ENCODE assay signal across 8 cellular contexts in the genomic region with DNA sequence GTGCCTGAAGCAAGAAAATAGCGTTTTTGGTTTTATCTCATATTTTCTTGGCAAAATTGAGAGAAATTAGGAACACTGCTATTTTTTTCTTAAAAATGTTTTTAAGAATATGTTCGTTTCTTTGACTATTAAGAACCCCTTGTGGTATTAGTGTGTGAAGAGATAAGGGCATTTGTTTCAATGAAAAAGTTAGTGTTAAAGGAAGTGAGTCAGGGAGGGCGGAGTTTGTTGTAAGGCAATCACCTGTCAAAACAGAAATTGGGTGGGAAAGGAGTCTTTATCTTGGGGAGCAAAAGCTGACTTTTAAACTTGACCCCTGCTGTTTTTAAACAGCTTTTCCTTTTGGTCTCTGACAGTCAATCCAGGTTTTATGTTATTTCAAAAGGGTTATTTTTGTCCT. TPM values are rescaled to one million over a fixed set of nuclear protein-coding genes. Genes with fewer than 3 reads are reported as not detected.
DNase-seq lines count a peak whose midpoint lies in the region; ATAC-seq and TF ChIP-seq lines count a peak whose summit lies in the region.

No MANE protein-coding gene starts in this region.

- 56 to 79% methylated on average over 3 of the region's 3 CpGs for WGBS in sigmoid colon, 2 donors

- no peak for TF ChIP-seq POLR2A in sigmoid colon (IDR thresholded peaks at IDR 0.05)

- H2AFZ ChIP-seq in ACC112 (ENCODE audit: low read length, unreplicated experiment) = no peak overlapping the region

- no peaks in the 10 kb centered on the region for H3K9me3 Mint-ChIP-seq in HFFc6
- no peaks in the 10 kb centered on the region for H3K9me3 Mint-ChIP-seq in activated CD8-positive, alpha-beta T cell treated with anti-CD3 and anti-CD28 coated beads for 36 hours
- peaks cover 16% of the 10 kb centered on the region for H3K9me3 Mint-ChIP-seq in glutamatergic neuron (ENCODE audit: unreplicated experiment)

- H3K9me3 ChIP-seq in sigmoid colon = no peaks in the 10 kb centered on the region

- TF ChIP-seq EP300 in sigmoid colon (IDR thresholded peaks at IDR 0.05) = no peak

- H3K4me3 ChIP-seq in ACC112 (ENCODE audit: low read depth, low read length) (peak overlapping the region; percentile 97), sigmoid colon (peak overlapping the region in 2 of 4 donors; percentile 2)

- H3K27ac Mint-ChIP-seq in HFFc6 (peak overlapping the region; percentile 8; the same call in 1 of the 2 replicates), glutamatergic neuron (ENCODE audit: unreplicated experiment) (no peak overlapping the region)
- peak overlapping the region; percentile 75 for H3K27ac Mint-ChIP-seq in activated CD8-positive, alpha-beta T cell treated with anti-CD3 and anti-CD28 coated beads for 36 hours

- TF ChIP-seq CTCF in HFFc6 (IDR thresholded peaks at IDR 0.05) = no peak
- TF ChIP-seq CTCF in activated CD8-positive, alpha-beta T cell treated with anti-CD3 and anti-CD28 coated beads for 36 hours (IDR thresholded peaks at IDR 0.05) = no peak
- no peak for TF ChIP-seq CTCF in glutamatergic neuron (IDR thresholded peaks at IDR 0.05; ENCODE audit: partially characterized antibody, unreplicated experiment)
- no peak for TF ChIP-seq CTCF in sigmoid colon (IDR thresholded peaks at IDR 0.05)
- no peak for TF ChIP-seq CTCF in GM10248 (IDR thresholded peaks at IDR 0.05; ENCODE audit: control extremely low read depth, extremely low read depth, low read depth, missing control alignments)

- H3K4me1 Mint-ChIP-seq in HFFc6 (ENCODE audit: low read depth) = peaks cover 62% of the 10 kb centered on the region
- H3K4me1 Mint-ChIP-seq in activated CD8-positive, alpha-beta T cell treated with anti-CD3 and anti-CD28 coated beads for 36 hours (ENCODE audit: low read depth) = peaks cover 40% of the 10 kb centered on the region
- H3K4me1 Mint-ChIP-seq in glutamatergic neuron (ENCODE audit: low read depth, unreplicated experiment) = peaks cover 15% of the 10 kb centered on the region

- POLR2A ChIA-PET in activated CD8-positive, alpha-beta T cell treated with anti-CD3 and anti-CD28 coated beads for 36 hours (lab: Charles Lee) = no interaction called here
- POLR2A ChIA-PET in GM10248 (lab: Yijun Ruan, JAX) = no interaction called here

- H3K27me3 Mint-ChIP-seq in HFFc6 (ENCODE audit: insufficient read depth) = peaks cover under 1% of the 10 kb centered on the region
- H3K27me3 Mint-ChIP-seq in activated CD8-positive, alpha-beta T cell treated with anti-CD3 and anti-CD28 coated beads for 36 hours = no peaks in the 10 kb centered on the region
- H3K27me3 Mint-ChIP-seq in glutamatergic neuron (ENCODE audit: unreplicated experiment) = peaks cover 8% of the 10 kb centered on the region

- no peaks in the 10 kb centered on the region for H3K27me3 ChIP-seq in ACC112 (ENCODE audit: insufficient read depth, low read length)
- no peaks in the 10 kb centered on the region for H3K27me3 ChIP-seq in sigmoid colon

- H3K36me3 Mint-ChIP-seq in HFFc6 (ENCODE audit: low read depth) (peaks cover 44% of the 10 kb centered on the region), glutamatergic neuron (ENCODE audit: unreplicated experiment) (no peaks in the 10 kb centered on the region)
- H3K36me3 Mint-ChIP-seq in activated CD8-positive, alpha-beta T cell treated with anti-CD3 and anti-CD28 coated beads for 36 hours (ENCODE audit: low read depth) = peaks cover 28% of the 10 kb centered on the region

- H3K4me1 ChIP-seq in ACC112 (ENCODE audit: control insufficient read depth, insufficient read depth, low read length, unreplicated experiment) (peaks cover 32% of the 10 kb centered on the region), sigmoid colon (peaks cover 3 to 37% (median 30%) of the 10 kb centered on the region in 4 donors)

- H3K36me3 ChIP-seq in ACC112 (ENCODE audit: insufficient read depth, low read length) (peaks cover 8% of the 10 kb centered on the region; the same call in 1 of the 2 replicates), sigmoid colon (no peaks in the 10 kb centered on the region)

- no peak for DNase-seq in HFFc6
- DNase-seq in activated CD8-positive, alpha-beta T cell treated with anti-CD3 and anti-CD28 coated beads for 36 hours = peak; percentile 58
- DNase-seq in glutamatergic neuron = no peak
- DNase-seq in sigmoid colon = no peak
- DNase-seq in GM10248 (ENCODE audit: extremely low spot score) = no peak
- DNase-seq in NCI-H748 treated with DMSO at 0.1 percent for 48 hours (lab: John Stamatoyannopoulos, UW) = no peak

- H3K27ac ChIP-seq in ACC112 (ENCODE audit: low read depth, low read length) = peak overlapping the region; percentile 7; the same call in 1 of the 2 replicates
- H3K27ac ChIP-seq in sigmoid colon = peak overlapping the region in 1 of 4 donors; percentile 1

- intact Hi-C loops in activated CD8-positive, alpha-beta T cell treated with anti-CD3 and anti-CD28 coated beads for 36 hours (cut with micrococcal nuclease) = loop anchor here (5.0 to 10.0 kb wide), 4 partner anchors 51 to 599 kb away; no protein-coding TSS in a partner anchor
- intact Hi-C loops in sigmoid colon (cut with DNase I) = no loop called here

- CTCF ChIA-PET in activated CD8-positive, alpha-beta T cell treated with anti-CD3 and anti-CD28 coated beads for 36 hours (lab: Charles Lee) = interaction anchor here (0.8 to 4.4 kb wide), 2 partner anchors 124 to 126 kb away, joined by 4 to 21 read pairs; no protein-coding TSS in a partner anchor
- CTCF ChIA-PET in GM10248 (lab: Yijun Ruan, JAX) = interaction anchor here (1.0 to 1.1 kb wide), 2 partner anchors 10 to 12 kb away, joined by 3 read pairs; no protein-coding TSS in a partner anchor

- H3K79me2 ChIP-seq in ACC112 (ENCODE audit: control insufficient read depth, insufficient read depth, low read length, unreplicated experiment) = peaks cover 61% of the 10 kb centered on the region

- H3K4me3 Mint-ChIP-seq in HFFc6 = peak overlapping the region; percentile 99
- H3K4me3 Mint-ChIP-seq in activated CD8-positive, alpha-beta T cell treated with anti-CD3 and anti-CD28 coated beads for 36 hours = peak overlapping the region; percentile 98
- H3K4me3 Mint-ChIP-seq in glutamatergic neuron (ENCODE audit: unreplicated experiment) = peak overlapping the region; percentile 99

- ATAC-seq in activated CD8-positive, alpha-beta T cell treated with anti-CD3 and anti-CD28 coated beads for 36 hours = no peak
- no peak for ATAC-seq in GM21723 (IDR thresholded peaks at IDR 0.05; ENCODE audit: unreplicated experiment)

RNA-seq across cellular contexts. Expression of a gene that starts 4.2 kb away (rescaled TPM):
- 10 to 100 TPM; 13.3 to 20.9 (median 18.6) TPM for total RNA-seq in HFFc6 (2021; fragmentation: NEBNext Ultra II Directional; extraction: Animal tissue kit (Norgen Biotek cat#: 25700))
- 10 to 100 TPM; 14.4 to 15.3 TPM for total RNA-seq in activated CD8-positive, alpha-beta T cell treated with anti-CD3 and anti-CD28 coated beads for 36 hours
- total RNA-seq in glutamatergic neuron (ENCODE audit: unreplicated experiment) = 24.5 TPM
- 1 to 10 TPM; 8.6 to 9.4 (median 9.0) TPM for total RNA-seq in sigmoid colon
- 1 to 10 TPM; 4.8 to 6.2 (median 6.1) TPM for polyA plus RNA-seq in sigmoid colon
